In genomic region chrX:100819837-100820666, GRCh38 we compare ENCODE assay signal across 8 cellular contexts. TPM values are rescaled to one million over a fixed set of nuclear protein-coding genes. Genes with fewer than 3 reads are reported as not detected.
DNase-seq lines count a peak whose midpoint lies in the region; ATAC-seq and TF ChIP-seq lines count a peak whose summit lies in the region.

Gene CSTF2, plus strand, starts transcription at chrX:100820391. Its CDS starts 26 bp downstream, at chrX:100820417.

- H3K9me3 Mint-ChIP-seq in activated naive CD8-positive, alpha-beta T cell treated with anti-CD3 and anti-CD28 coated beads, Interleukin-2, amount 50 U/mL, for 24 hours = no peaks in the 10 kb centered on the region

- TF ChIP-seq EP300 in upper lobe of left lung (IDR thresholded peaks at IDR 0.05) = no peak

- no peak for TF ChIP-seq POLR2A in heart left ventricle (IDR thresholded peaks at IDR 0.05)
- TF ChIP-seq POLR2A in upper lobe of left lung (IDR thresholded peaks at IDR 0.05) = peak in 1 of 4 donors; percentile 31

- peaks cover 13% of the 10 kb centered on the region for H3K4me1 Mint-ChIP-seq in activated naive CD8-positive, alpha-beta T cell treated with anti-CD3 and anti-CD28 coated beads, Interleukin-2, amount 50 U/mL, for 24 hours

- H3K9me3 ChIP-seq in heart left ventricle = peaks cover 0 to 8% (median 0%) of the 10 kb centered on the region in 12 donors
- H3K9me3 ChIP-seq in upper lobe of left lung = no peaks in the 10 kb centered on the region

- peak within 1 kb of the TSS; percentile 99 for H3K27ac Mint-ChIP-seq in activated naive CD8-positive, alpha-beta T cell treated with anti-CD3 and anti-CD28 coated beads, Interleukin-2, amount 50 U/mL, for 24 hours

- H3K4me3 ChIP-seq in GM12875 (ENCODE audit: low read depth, low read length) (peak within 1 kb of the TSS; percentile 75), heart left ventricle (peak within 1 kb of the TSS; percentile 19 to 92 (median 69)), upper lobe of left lung (peak within 1 kb of the TSS; percentile 54 to 76 (median 60))

- peak; percentile 83 to 93 (median 90) for DNase-seq in NCI-H1417 (lab: John Stamatoyannopoulos, UW)
- DNase-seq in SW480 (ENCODE audit: low spot score) = peak; percentile 81
- peak; percentile 73 for DNase-seq in activated naive CD8-positive, alpha-beta T cell treated with anti-CD3 and anti-CD28 coated beads, Interleukin-2, amount 50 U/mL, for 24 hours
- peak; percentile 73 to 89 (median 83) for DNase-seq in heart left ventricle
- DNase-seq in posterior cingulate gyrus = peak; percentile 65 to 97 (median 82)
- DNase-seq in upper lobe of left lung = peak; percentile 79 to 93

- no peak for TF ChIP-seq CTCF in GM12875 (IDR thresholded peaks at IDR 0.05; ENCODE audit: borderline replicate concordance, insufficient read depth, low read depth, low read length)
- peak in 2 of 12 donors; percentile 17 to 27 for TF ChIP-seq CTCF in heart left ventricle (IDR thresholded peaks at IDR 0.05)
- peak in 4 of 6 experiments; percentile 19 to 43 (median 26) for TF ChIP-seq CTCF in upper lobe of left lung (IDR thresholded peaks at IDR 0.05)

- H3K4me1 ChIP-seq in heart left ventricle (peaks cover 0 to 7% (median 0%) of the 10 kb centered on the region in 12 donors), upper lobe of left lung (no peaks in the 10 kb centered on the region)

- peak within 1 kb of the TSS; percentile 94 for H3K4me3 Mint-ChIP-seq in activated naive CD8-positive, alpha-beta T cell treated with anti-CD3 and anti-CD28 coated beads, Interleukin-2, amount 50 U/mL, for 24 hours

- H3K27ac ChIP-seq in heart left ventricle (peak within 1 kb of the TSS in 9 of 12 donors; percentile 24 to 67 (median 47)), upper lobe of left lung (peak within 1 kb of the TSS; percentile 39 to 60 (median 46))

- 0 to 47% (median 21%) methylated on average over 48 to 49 of the region's 49 CpGs for WGBS in heart left ventricle, 4 donors
- 0 to 51% methylated on average over 11 to 49 of the region's 49 CpGs for WGBS in upper lobe of left lung, 2 donors

- H3K36me3 ChIP-seq in heart left ventricle = peaks cover 0 to 33% (median 23%) of the 10 kb centered on the region in 9 donors
- peaks cover 0 to 24% (median 0%) of the 10 kb centered on the region in 4 donors for H3K36me3 ChIP-seq in upper lobe of left lung

- H3K27me3 Mint-ChIP-seq in activated naive CD8-positive, alpha-beta T cell treated with anti-CD3 and anti-CD28 coated beads, Interleukin-2, amount 50 U/mL, for 24 hours = peaks cover 4% of the 10 kb centered on the region

- ATAC-seq in HG02763 (IDR thresholded peaks at IDR 0.05; ENCODE audit: unreplicated experiment) (peak; percentile 99), heart left ventricle (peak; percentile 99 to 100 (median 100)), upper lobe of left lung (ENCODE audit: low FRiP score in 2 of 2) (peak; percentile 98 to 100)
- peak; percentile 98 for ATAC-seq in activated naive CD8-positive, alpha-beta T cell treated with anti-CD3 and anti-CD28 coated beads, Interleukin-2, amount 50 U/mL, for 24 hours

- peaks cover 0 to 19% (median 0%) of the 10 kb centered on the region in 9 donors for H3K27me3 ChIP-seq in heart left ventricle
- no peaks in the 10 kb centered on the region for H3K27me3 ChIP-seq in upper lobe of left lung

- peaks cover 26% of the 10 kb centered on the region for H3K36me3 Mint-ChIP-seq in activated naive CD8-positive, alpha-beta T cell treated with anti-CD3 and anti-CD28 coated beads, Interleukin-2, amount 50 U/mL, for 24 hours (ENCODE audit: low read depth)

- intact Hi-C loops in heart left ventricle (cut with DNase I) = no loop called here
- intact Hi-C loops in posterior cingulate gyrus (cut with DNase I) = no loop called here

RNA-seq across cellular contexts. Expression of gene CSTF2, which starts in this region (rescaled TPM):
- 10 to 100 TPM in 1 of 9 donors, 1 to 10 TPM in 8; 5.6 to 11.6 (median 8.6) TPM for total RNA-seq in heart left ventricle
- polyA plus RNA-seq in heart left ventricle = 10 to 100 TPM in 1 of 2 donors, 1 to 10 TPM in 1; 2.6 to 13.1 TPM
- 10 to 100 TPM; 11.2 to 17.0 (median 14.2) TPM for total RNA-seq in upper lobe of left lung

Comparison
In these comparisons a context has a peak if more than half of its experiments do, and no peak if none do; other contexts are left out.
1. Peak in every context shown above with its lines: DNase-seq, ATAC-seq, H3K4me3 ChIP-seq and H3K27ac ChIP-seq.